8 cellular contexts compared by ENCODE assay signal in the genomic region with DNA sequence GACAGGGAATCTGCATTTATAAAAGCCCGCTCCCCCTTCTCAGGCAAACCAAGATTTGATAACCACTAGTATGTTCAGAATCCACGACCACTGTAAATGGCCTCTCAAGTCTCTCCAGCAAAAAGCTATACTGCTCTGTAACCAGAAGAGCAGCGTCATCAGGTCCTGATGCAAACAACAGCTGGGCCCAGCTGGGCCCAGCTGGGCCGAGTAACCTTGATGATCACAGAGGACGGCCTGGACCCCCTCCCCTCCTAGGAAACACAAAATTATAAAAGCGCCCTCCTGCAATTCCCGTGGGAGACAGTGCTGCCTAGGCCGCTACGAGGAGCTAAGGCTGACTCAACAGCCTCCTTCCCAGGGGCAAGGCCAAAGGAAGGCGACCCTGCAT. TPM values are rescaled to one million over a fixed set of nuclear protein-coding genes. Genes with fewer than 3 reads are reported as not detected.
A peak's percentile ranks its signal among the peaks of the same experiment; 100 is the strongest.
DNase-seq lines count a peak whose midpoint lies in the region; ATAC-seq lines count a peak whose summit lies in the region.

No MANE protein-coding gene starts in this region.

- H3K9ac ChIP-seq in skeletal muscle tissue (ENCODE audit: low read depth in 1 of 3, low read length in 3 of 3) = peak overlapping the region; percentile 91 to 98 (median 93)

- peak overlapping the region; percentile 94 for H3K4me3 Mint-ChIP-seq in T-helper 2 cell treated with Interferon-gamma antibody and Interleukin-4, amounts not matched to agents 5 μg/mL and 100 μg/mL, for 36 hours
- H3K4me3 Mint-ChIP-seq in T-cell = peak overlapping the region; percentile 91 to 98 (median 95)

- peak overlapping the region; percentile 99 for H3K27ac Mint-ChIP-seq in T-helper 2 cell treated with Interferon-gamma antibody and Interleukin-4, amounts not matched to agents 5 μg/mL and 100 μg/mL, for 36 hours
- H3K27ac Mint-ChIP-seq in T-cell = peak overlapping the region; percentile 95 to 99

- no peaks in the 10 kb centered on the region for H3K9me3 ChIP-seq in skeletal muscle tissue (ENCODE audit: control insufficient read depth in 3 of 3, low read length in 3 of 3)

- peaks cover 11 to 33% (median 30%) of the 10 kb centered on the region in 3 donors for H3K4me1 ChIP-seq in skeletal muscle tissue (ENCODE audit: control insufficient read depth in 3 of 3, insufficient read depth in 3 of 3, low read length in 3 of 3)

- peaks cover 26% of the 10 kb centered on the region for H3K4me1 Mint-ChIP-seq in T-helper 2 cell treated with Interferon-gamma antibody and Interleukin-4, amounts not matched to agents 5 μg/mL and 100 μg/mL, for 36 hours (ENCODE audit: low read depth)
- peaks cover 37 to 43% (median 40%) of the 10 kb centered on the region in 3 donors for H3K4me1 Mint-ChIP-seq in T-cell

- peak overlapping the region; percentile 96 for H3K27ac ChIP-seq in skeletal muscle tissue (ENCODE audit: low read depth, low read length)

- ATAC-seq in T-cell (replicated peaks in 1 of 4) = no peak

- H3K9me3 Mint-ChIP-seq in T-helper 2 cell treated with Interferon-gamma antibody and Interleukin-4, amounts not matched to agents 5 μg/mL and 100 μg/mL, for 36 hours = no peaks in the 10 kb centered on the region
- H3K9me3 Mint-ChIP-seq in T-cell = no peaks in the 10 kb centered on the region

- peaks cover 0 to 7% (median 3%) of the 10 kb centered on the region in 3 donors for H3K27me3 ChIP-seq in skeletal muscle tissue (ENCODE audit: control insufficient read depth in 3 of 3, insufficient read depth in 3 of 3, low read length in 3 of 3)

- peaks cover 22% of the 10 kb centered on the region for H3K27me3 Mint-ChIP-seq in T-helper 2 cell treated with Interferon-gamma antibody and Interleukin-4, amounts not matched to agents 5 μg/mL and 100 μg/mL, for 36 hours (ENCODE audit: low read depth)
- peaks cover 2 to 3% of the 10 kb centered on the region in 2 donors for H3K27me3 Mint-ChIP-seq in T-cell

- peak overlapping the region; percentile 92 to 98 (median 92) for H3K4me3 ChIP-seq in skeletal muscle tissue (ENCODE audit: low read length in 3 of 3)

- no peak for DNase-seq in T-helper 2 cell treated with Interferon-gamma antibody and Interleukin-4, amounts not matched to agents 5 μg/mL and 100 μg/mL, for 36 hours (ENCODE audit: low spot score)
- DNase-seq in T-helper 2 cell (no peak), T-cell (no peak), germinal center (ENCODE audit: low spot score) (peak; percentile 18), NCI-H1694 treated with DMSO at 0.1 percent for 48 hours (lab: John Stamatoyannopoulos, UW) (no peak), NAMALWA (ENCODE audit: low spot score) (no peak)
- no peak for DNase-seq in activated CD4-positive, CD25-positive, alpha-beta regulatory T cell treated with anti-CD3 and anti-CD28 coated beads, Interleukin-2, amount 50 U/mL, for 72 hours

- CTCF ChIA-PET in T-cell (lab: Charles Lee) = interaction anchor here (0.8 to 4.0 kb wide), 5 partner anchors 9 to 328 kb away, joined by 3 to 34 read pairs (median 3); a partner anchor contains a TSS

- no peaks in the 10 kb centered on the region for H3K36me3 ChIP-seq in skeletal muscle tissue (ENCODE audit: control insufficient read depth in 3 of 3, insufficient read depth in 3 of 3, low read length in 3 of 3)

- POLR2A ChIA-PET in T-cell (lab: Charles Lee) = interaction anchor here (0.6 to 1.6 kb wide), 6 partner anchors 8 to 167 kb away, joined by 3 to 5 read pairs (median 4); a partner anchor contains a TSS

- peaks cover 30% of the 10 kb centered on the region for H3K36me3 Mint-ChIP-seq in T-helper 2 cell treated with Interferon-gamma antibody and Interleukin-4, amounts not matched to agents 5 μg/mL and 100 μg/mL, for 36 hours (ENCODE audit: low read depth)
- peaks cover 8% of the 10 kb centered on the region for H3K36me3 Mint-ChIP-seq in T-cell

RNA-seq across cellular contexts. Expression of a gene that starts 0.5 kb away (rescaled TPM):
- total RNA-seq in T-cell (10 to 100 TPM; 10.5 to 17.5 (median 15.6) TPM), skeletal muscle tissue (16.7 TPM)

RNA-seq across cellular contexts. Expression of a gene that starts 12.2 kb away (rescaled TPM):
- total RNA-seq in T-cell (1 to 10 TPM in 4 of 5 donors, under 1 TPM in 1; 0.90 to 2.7 (median 2.5) TPM), skeletal muscle tissue (3.7 TPM)
